In the genomic region with DNA sequence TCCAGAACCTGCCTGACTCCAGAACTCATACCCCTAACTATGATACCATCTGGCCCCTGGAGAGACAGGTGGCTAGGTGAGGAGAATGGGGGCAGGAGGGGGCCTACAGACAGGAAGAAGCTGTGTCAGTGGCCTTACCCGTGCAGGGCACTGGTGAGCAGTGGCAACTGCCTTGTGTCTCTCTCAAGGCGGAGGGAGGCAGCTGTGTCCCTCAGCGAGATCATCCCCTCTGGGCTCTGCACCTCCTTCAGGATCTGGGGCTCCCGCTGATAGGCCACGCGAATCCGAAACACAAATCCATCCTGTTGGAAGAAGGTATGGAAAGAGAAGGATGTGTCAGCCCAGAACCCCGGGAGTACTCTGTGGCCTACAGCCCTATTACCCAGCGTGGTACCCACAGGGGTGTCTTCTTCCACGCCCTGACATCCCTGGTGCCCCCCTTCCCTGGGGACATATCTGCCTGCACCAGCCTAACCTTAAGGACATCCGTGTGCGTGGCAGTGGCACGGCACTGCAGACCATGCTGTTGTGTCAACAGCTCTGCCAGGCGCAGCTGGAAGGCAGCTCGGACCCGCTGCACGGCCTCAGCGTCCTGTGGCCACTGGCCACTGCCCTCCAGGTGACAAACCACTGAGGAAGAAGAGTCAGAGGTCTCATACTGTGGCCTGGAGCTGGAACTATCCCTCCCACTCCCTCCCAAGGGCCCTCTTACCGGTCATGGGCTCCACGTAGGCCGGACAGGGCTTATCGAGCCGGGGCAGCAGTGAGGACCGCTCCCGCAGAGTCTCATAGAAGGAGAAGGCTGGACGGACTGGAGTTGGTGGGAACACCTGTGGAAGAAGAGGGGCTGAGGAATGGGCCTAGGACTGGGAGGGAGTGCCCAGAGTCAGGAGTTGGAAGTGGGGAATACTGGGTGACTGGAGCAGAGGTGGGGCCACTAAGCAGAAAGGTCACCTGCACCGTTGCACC, we compare ENCODE assay signal across 15 cellular contexts. TPM values are rescaled to one million over a fixed set of nuclear protein-coding genes. Genes with fewer than 3 reads are reported as not detected.
DNase-seq lines count a peak whose midpoint lies in the region; ATAC-seq, FAIRE-seq and TF ChIP-seq lines count a peak whose summit lies in the region.
"Had no signal": no experiment of that assay in that cellular context is flagged by ENCODE, and none has a peak within 500 bp of the region (broad histone marks: within the 10 kb centered on the region; RNA-seq: fewer than 3 reads in every experiment).

No MANE protein-coding gene starts in this region.

- no peaks in the 10 kb centered on the region for H3K36me3 Mint-ChIP-seq in glutamatergic neuron (ENCODE audit: unreplicated experiment)
- peaks cover 42% of the 10 kb centered on the region for H3K36me3 Mint-ChIP-seq in T-helper 2 cell treated with Interferon-gamma antibody and Interleukin-4, amounts not matched to agents 5 μg/mL and 100 μg/mL, for 36 hours (ENCODE audit: low read depth)

- in situ Hi-C loops in GM13976 (cut with MboI; ENCODE audit: low sequenced_read_pairs, unreplicated experiment): no loop called here

- intact Hi-C loops in cardiac septum (cut with DNase I) (loop anchor here (5.0 kb wide), 1 partner anchor 89 kb away; no protein-coding TSS in a partner anchor), left cardiac atrium (cut with DNase I) (loop anchor here in 1 of 2 donors (10.0 kb wide), 1 partner anchor 181 kb away; no protein-coding TSS in a partner anchor)

- DNase-seq in cardiac septum (ENCODE audit: low spot score) (peak; percentile 60), left cardiac atrium (no peak), GM13976 (ENCODE audit: low spot score) (peak; percentile 32), glutamatergic neuron (no peak), urothelium cell line (ENCODE audit: low spot score) (no peak), middle frontal gyrus (ENCODE audit: extremely low spot score, low spot score) (no peak), NCI-H510A (lab: John Stamatoyannopoulos, UW) (no peak)
- no peak for DNase-seq in T-helper 2 cell treated with Interferon-gamma antibody and Interleukin-4, amounts not matched to agents 5 μg/mL and 100 μg/mL, for 36 hours (ENCODE audit: low spot score)
- DNase-seq: HCEC 1CT had no signal

- no peak for ATAC-seq in left cardiac atrium

- TF ChIP-seq CTCF in GM13976 (IDR thresholded peaks at IDR 0.05; ENCODE audit: borderline replicate concordance, control extremely low read depth, extremely low read depth, insufficient read depth, missing control alignments): no peak
- no peak for TF ChIP-seq CTCF in glutamatergic neuron (IDR thresholded peaks at IDR 0.05; ENCODE audit: partially characterized antibody, unreplicated experiment)

- H3K9me3 Mint-ChIP-seq in glutamatergic neuron (ENCODE audit: unreplicated experiment): peaks cover 2% of the 10 kb centered on the region
- H3K9me3 Mint-ChIP-seq in T-helper 2 cell treated with Interferon-gamma antibody and Interleukin-4, amounts not matched to agents 5 μg/mL and 100 μg/mL, for 36 hours: no peaks in the 10 kb centered on the region
- H3K9me3 Mint-ChIP-seq: stimulated activated naive CD8-positive, alpha-beta T cell treated with anti-CD3 and anti-CD28 coated beads, Interleukin-15, Interleukin-2, amounts not matched to agents 100 ng/mL and 50 ng/mL, for 24 hours had no signal

- peak overlapping the region; percentile 43 for H3K27ac Mint-ChIP-seq in glutamatergic neuron (ENCODE audit: unreplicated experiment)
- no peak overlapping the region for H3K27ac Mint-ChIP-seq in T-helper 2 cell treated with Interferon-gamma antibody and Interleukin-4, amounts not matched to agents 5 μg/mL and 100 μg/mL, for 36 hours
- H3K27ac Mint-ChIP-seq: activated CD4-positive, alpha-beta T cell treated with anti-CD3 and anti-CD28 coated beads for 36 hours; stimulated activated naive CD8-positive, alpha-beta T cell treated with anti-CD3 and anti-CD28 coated beads, Interleukin-15, Interleukin-2, amounts not matched to agents 100 ng/mL and 50 ng/mL, for 24 hours had no signal

- peak; percentile 9 for FAIRE-seq in urothelium cell line (lab: Jason Lieb, UNC)
- FAIRE-seq: HTR-8/SVneo, TTC549 had no signal

- no peaks in the 10 kb centered on the region for H3K4me1 Mint-ChIP-seq in glutamatergic neuron (ENCODE audit: low read depth, unreplicated experiment)
- H3K4me1 Mint-ChIP-seq in T-helper 2 cell treated with Interferon-gamma antibody and Interleukin-4, amounts not matched to agents 5 μg/mL and 100 μg/mL, for 36 hours (ENCODE audit: low read depth): peaks cover 2% of the 10 kb centered on the region

- H3K4me3 Mint-ChIP-seq in glutamatergic neuron (ENCODE audit: unreplicated experiment): no peak overlapping the region
- H3K4me3 Mint-ChIP-seq in T-helper 2 cell treated with Interferon-gamma antibody and Interleukin-4, amounts not matched to agents 5 μg/mL and 100 μg/mL, for 36 hours: no peak overlapping the region
- H3K4me3 Mint-ChIP-seq: activated CD4-positive, alpha-beta T cell treated with anti-CD3 and anti-CD28 coated beads for 36 hours; stimulated activated naive CD8-positive, alpha-beta T cell treated with anti-CD3 and anti-CD28 coated beads, Interleukin-15, Interleukin-2, amounts not matched to agents 100 ng/mL and 50 ng/mL, for 24 hours had no signal

- H3K27me3 Mint-ChIP-seq in glutamatergic neuron (ENCODE audit: unreplicated experiment): peaks cover 4% of the 10 kb centered on the region
- no peaks in the 10 kb centered on the region for H3K27me3 Mint-ChIP-seq in T-helper 2 cell treated with Interferon-gamma antibody and Interleukin-4, amounts not matched to agents 5 μg/mL and 100 μg/mL, for 36 hours (ENCODE audit: low read depth)
- H3K27me3 Mint-ChIP-seq: activated CD4-positive, alpha-beta T cell treated with anti-CD3 and anti-CD28 coated beads for 36 hours; stimulated activated naive CD8-positive, alpha-beta T cell treated with anti-CD3 and anti-CD28 coated beads, Interleukin-15, Interleukin-2, amounts not matched to agents 100 ng/mL and 50 ng/mL, for 24 hours had no signal

RNA-seq across cellular contexts. Expression of a gene that starts 7.8 kb away (rescaled TPM):
- 16.7 TPM for total RNA-seq in cardiac septum
- total RNA-seq in left cardiac atrium: 10 to 100 TPM; 13.9 to 24.9 TPM
- total RNA-seq in glutamatergic neuron (ENCODE audit: unreplicated experiment): 25.6 TPM

RNA-seq across cellular contexts. Expression of a gene that starts 18.5 kb away (rescaled TPM):
- total RNA-seq in cardiac septum (7.7 TPM), left cardiac atrium (10 to 100 TPM; 14.0 to 22.5 TPM), glutamatergic neuron (ENCODE audit: unreplicated experiment) (2.9 TPM)

RNA-seq across cellular contexts. Expression of a gene that starts 58.2 kb away (rescaled TPM):
- total RNA-seq in cardiac septum: 2.0 TPM
- 1 to 10 TPM in 1 of 2 donors, not detected in 1; 1.1 TPM for total RNA-seq in left cardiac atrium
- total RNA-seq in glutamatergic neuron (ENCODE audit: unreplicated experiment): 5.0 TPM
- total RNA-seq: RPMI7951, transverse colon had no signal

Comparison
In these comparisons a context has a peak if more than half of its experiments do, and no peak if none do; other contexts are left out.
1. DNase-seq: peak in cardiac septum (single experiment) and GM13976 (single experiment); none in left cardiac atrium (single experiment), glutamatergic neuron (single experiment), urothelium cell line (single experiment), T-helper 2 cell treated with Interferon-gamma antibody and Interleukin-4, amounts not matched to agents 5 μg/mL and 100 μg/mL, for 36 hours (single experiment), middle frontal gyrus (single experiment) and NCI-H510A (single experiment).